ENCODE assay signal across 26 cellular contexts in the genomic region with DNA sequence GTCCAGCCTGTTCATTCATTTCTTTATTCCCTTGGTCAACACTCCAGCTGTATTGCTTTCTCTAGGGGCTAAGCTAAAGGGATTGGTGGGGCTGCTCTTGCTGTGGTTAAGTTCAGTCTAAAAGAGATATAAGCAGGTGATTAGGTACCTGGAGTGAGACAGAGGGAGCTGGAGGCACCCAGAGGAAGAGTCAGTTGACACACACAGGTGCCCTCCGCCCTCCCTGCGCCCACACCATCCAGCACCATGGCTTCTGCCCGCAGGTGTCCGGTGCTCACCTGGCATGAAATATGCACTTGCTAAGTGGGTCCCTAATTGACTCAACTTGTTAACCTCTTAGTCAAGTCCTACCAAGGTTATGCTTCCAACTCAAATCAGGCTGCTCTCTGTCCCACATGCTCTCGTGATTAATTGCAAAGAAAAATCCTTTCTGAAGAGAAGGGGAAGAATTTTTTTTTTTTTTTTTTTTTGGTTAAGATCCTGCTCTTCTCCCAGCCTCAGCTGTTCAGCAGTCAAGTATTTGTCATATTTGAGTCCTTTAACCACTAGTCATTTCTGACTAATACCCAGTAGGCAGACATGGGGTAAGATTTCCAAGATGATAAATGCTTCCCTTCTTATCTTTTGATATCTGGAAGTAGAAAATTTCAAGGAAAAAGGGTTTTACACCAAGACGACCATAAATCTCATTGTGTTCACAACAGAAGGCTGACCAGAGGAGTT.
DNase-seq lines count a peak whose midpoint lies in the region; ATAC-seq, FAIRE-seq and TF ChIP-seq lines count a peak whose summit lies in the region.
"Had no signal": no experiment of that assay in that cellular context is flagged by ENCODE, and none has a peak within 500 bp of the region (broad histone marks: within the 10 kb centered on the region; RNA-seq: fewer than 3 reads in every experiment).

No MANE protein-coding gene starts in this region.

- TF ChIP-seq CTCF in H9 (conservative IDR thresholded peaks at IDR 0.05) (no peak), GM13976 (IDR thresholded peaks at IDR 0.05; ENCODE audit: borderline replicate concordance, control extremely low read depth, extremely low read depth, insufficient read depth, missing control alignments) (no peak)

- H3K27ac Mint-ChIP-seq in H9: no peak overlapping the region
- no peak overlapping the region for H3K27ac Mint-ChIP-seq in stimulated activated memory B cell treated with anti-CD40 and anti-IgM and Interleukin-4, amounts not matched to agents 10 μg/mL and 1 μg/mL and 100 μg/mL, for 72 hours
- H3K27ac Mint-ChIP-seq: B cell, CD14-positive monocyte, IgD-negative memory B cell had no signal

- no peak overlapping the region for H3K9ac ChIP-seq in H9 (ENCODE audit: extremely low read depth, insufficient read length, low read length)

- H3K27ac ChIP-seq in H9 (ENCODE audit: insufficient read length, low read depth, low read length): no peak overlapping the region
- H3K27ac ChIP-seq: SK-N-MC had no signal

- H3K36me3 Mint-ChIP-seq in H9 (ENCODE audit: insufficient read depth in 1 of 3, low read depth in 3 of 3): peaks cover 0 to under 1% (median 0%) of the 10 kb centered on the region in 3 experiments; a peak in 1 of 7 replicates
- no peaks in the 10 kb centered on the region for H3K36me3 Mint-ChIP-seq in stimulated activated memory B cell treated with anti-CD40 and anti-IgM and Interleukin-4, amounts not matched to agents 10 μg/mL and 1 μg/mL and 100 μg/mL, for 72 hours
- H3K36me3 Mint-ChIP-seq: CD14-positive monocyte, IgD-negative memory B cell had no signal

- no peak overlapping the region for H3K4ac ChIP-seq in H9 (ENCODE audit: low read depth, low read length)

- in situ Hi-C loops in GM13976 (cut with MboI; ENCODE audit: low sequenced_read_pairs, unreplicated experiment): no loop called here

- no peak for ATAC-seq in HG02798 (IDR thresholded peaks at IDR 0.05; ENCODE audit: poor library complexity, unreplicated experiment)
- no peak for ATAC-seq in stimulated activated memory B cell treated with anti-CD40 and anti-IgM and Interleukin-4, amounts not matched to agents 10 μg/mL and 1 μg/mL and 100 μg/mL, for 72 hours

- H2AFZ ChIP-seq in H9 (ENCODE audit: low read length): no peak overlapping the region

- no CpG with 5 or more reads among the region's 6 CpGs for WGBS in H9 (ENCODE audit: extremely low coverage, insufficient read length, low lambda C conversion rate)

- no peak overlapping the region for H2BK15ac ChIP-seq in H9 (ENCODE audit: low read depth, low read length)

- no peaks in the 10 kb centered on the region for H3K9me3 Mint-ChIP-seq in H9
- no peaks in the 10 kb centered on the region for H3K9me3 Mint-ChIP-seq in stimulated activated memory B cell treated with anti-CD40 and anti-IgM and Interleukin-4, amounts not matched to agents 10 μg/mL and 1 μg/mL and 100 μg/mL, for 72 hours
- H3K9me3 Mint-ChIP-seq: CD14-positive monocyte, IgD-negative memory B cell had no signal

- H3K27me3 Mint-ChIP-seq in H9 (ENCODE audit: low read depth): no peaks in the 10 kb centered on the region; the same call in 1 of the 2 replicates
- peaks cover 24% of the 10 kb centered on the region for H3K27me3 Mint-ChIP-seq in stimulated activated memory B cell treated with anti-CD40 and anti-IgM and Interleukin-4, amounts not matched to agents 10 μg/mL and 1 μg/mL and 100 μg/mL, for 72 hours

- H4K91ac ChIP-seq in H9 (ENCODE audit: insufficient read length, low read depth, low read length): no peak overlapping the region

- H3K23ac ChIP-seq in H9 (ENCODE audit: insufficient read length, low read depth, low read length): no peak overlapping the region

- H3K79me1 ChIP-seq in H9 (ENCODE audit: insufficient read depth, low read depth, low read length, poor library complexity, severe bottlenecking): no peaks in the 10 kb centered on the region

- H3K27me3 ChIP-seq in H9 (ENCODE audit: insufficient read depth, low read length): no peaks in the 10 kb centered on the region

- no peak overlapping the region for H2BK120ac ChIP-seq in H9 (ENCODE audit: low read depth, low read length, poor library complexity, severe bottlenecking)

- H3K4me3 Mint-ChIP-seq in H9: no peak overlapping the region
- no peak overlapping the region for H3K4me3 Mint-ChIP-seq in stimulated activated memory B cell treated with anti-CD40 and anti-IgM and Interleukin-4, amounts not matched to agents 10 μg/mL and 1 μg/mL and 100 μg/mL, for 72 hours
- H3K4me3 Mint-ChIP-seq: B cell, CD14-positive monocyte, IgD-negative memory B cell had no signal

- H2AK5ac ChIP-seq in H9 (ENCODE audit: insufficient read length, low read length): no peak overlapping the region

- no peak overlapping the region for H3K4me2 ChIP-seq in H9 (ENCODE audit: insufficient read depth, insufficient read length, low read length)

- H4K5ac ChIP-seq in H9 (ENCODE audit: insufficient read length, low read depth, low read length): no peak overlapping the region

- H4K20me1 ChIP-seq in H9 (ENCODE audit: control insufficient read depth, insufficient read depth, insufficient read length): no peaks in the 10 kb centered on the region

- no peak overlapping the region for H3K18ac ChIP-seq in H9 (ENCODE audit: insufficient read length, low read depth, low read length)

- H3K4me1 ChIP-seq in H9 (ENCODE audit: insufficient read depth, low read length): peaks cover 3% of the 10 kb centered on the region; the same call in 1 of the 2 replicates

- no peak overlapping the region for H4K8ac ChIP-seq in H9 (replicated peaks; ENCODE audit: insufficient read length, low read depth, low read length)

- no peak overlapping the region for H2BK5ac ChIP-seq in H9 (ENCODE audit: insufficient read length, low read length)

- H3K14ac ChIP-seq in H9 (ENCODE audit: insufficient read depth, low read length): no peak overlapping the region

- peak; percentile 73 for FAIRE-seq in RCC 7860 (lab: Jason Lieb, UNC)
- FAIRE-seq: A204.1, H54, HTR-8/SVneo had no signal

- no peaks in the 10 kb centered on the region for H3K79me2 ChIP-seq in H9 (ENCODE audit: insufficient read depth, low read length)

- H3K9me3 ChIP-seq in H9 (ENCODE audit: control insufficient read depth, low read depth, low read length): no peaks in the 10 kb centered on the region

- H2BK20ac ChIP-seq in H9 (ENCODE audit: low read depth, low read length, poor library complexity, severe bottlenecking): no peak overlapping the region

- H3K23me2 ChIP-seq in H9 (ENCODE audit: insufficient read length, low read depth, low read length, poor library complexity, severe bottlenecking): no peaks in the 10 kb centered on the region

- DNase-seq in A172 (ENCODE audit: low spot score): peak; percentile 33
- DNase-seq in H9: peak; percentile 22
- peak; percentile 64 for DNase-seq in RCC 7860 (ENCODE audit: low spot score)
- peak; percentile 19 for DNase-seq in myocyte (ENCODE audit: low read depth)
- no peak for DNase-seq in HuH-7 (ENCODE audit: low spot score)
- no peak for DNase-seq in GM13976 (ENCODE audit: low spot score)
- DNase-seq: NCI-H1092 treated with DMSO at 0.1 percent for 48 hours, NCI-H1436 treated with DMSO at 0.1 percent for 48 hours, NCI-H2029, NCI-H2171, NCI-H345, NCI-H524, NCI-H82, OCI-M1, RPMI8226, SHP77 treated with DMSO at 0.1 percent for 48 hours, SW 1271 had no signal

- H3K4me1 Mint-ChIP-seq in H9: peaks cover 0 to 8% of the 10 kb centered on the region in 2 experiments; a peak in 2 of 4 replicates
- no peaks in the 10 kb centered on the region for H3K4me1 Mint-ChIP-seq in stimulated activated memory B cell treated with anti-CD40 and anti-IgM and Interleukin-4, amounts not matched to agents 10 μg/mL and 1 μg/mL and 100 μg/mL, for 72 hours
- H3K4me1 Mint-ChIP-seq: B cell, CD14-positive monocyte, IgD-negative memory B cell had no signal

- H3K56ac ChIP-seq in H9 (ENCODE audit: insufficient read length, low read depth, low read length): no peak overlapping the region

- H3T11ph ChIP-seq in H9 (ENCODE audit: low read length): no peak overlapping the region

- H2BK12ac ChIP-seq in H9 (ENCODE audit: insufficient read length, low read depth, low read length): no peak overlapping the region

Comparison
In these comparisons a context has a peak if more than half of its experiments do, and no peak if none do; other contexts are left out.
1. DNase-seq: peak in A172 (single experiment), H9 (single experiment), RCC 7860 (single experiment) and myocyte (single experiment); none in HuH-7 (single experiment) and GM13976 (single experiment).